Comparison of ENCODE assay signal across 20 cellular contexts in genomic region chr13:59780058-59780457, GRCh38.
A peak's percentile ranks its signal among the peaks of the same experiment; 100 is the strongest.
DNase-seq lines count a peak whose midpoint lies in the region; ATAC-seq, FAIRE-seq and TF ChIP-seq lines count a peak whose summit lies in the region.
"Had no signal": no experiment of that assay in that cellular context is flagged by ENCODE, and none has a peak within 500 bp of the region (broad histone marks: within the 10 kb centered on the region; RNA-seq: fewer than 3 reads in every experiment).

No MANE protein-coding gene starts in this region.

- H3K9me3 ChIP-seq in SK-N-SH (no peaks in the 10 kb centered on the region), IMR-90 (ENCODE audit: control insufficient read depth, insufficient read depth, low read length) (no peaks in the 10 kb centered on the region), H1 (ENCODE audit: insufficient read depth in 2 of 2, low read depth in 1 of 2, low read length in 1 of 2) (no peaks in the 10 kb centered on the region)
- H3K9me3 ChIP-seq: Peyer's patch had no signal

- no peak for FAIRE-seq in H1 (lab: Jason Lieb, UNC)

- H3K9ac ChIP-seq in SK-N-SH (no peak overlapping the region), IMR-90 (ENCODE audit: low read depth, low read length) (no peak overlapping the region), H1 (replicated peaks in 1 of 4; ENCODE audit: extremely low read depth in 1 of 4, low read depth in 3 of 4, low read length in 3 of 4) (no peak overlapping the region)

- POLR2A ChIA-PET in SK-N-SH (lab: Yijun Ruan, JAX) (no interaction called here), IMR-90 (lab: Charles Lee; ENCODE audit: unreplicated experiment) (no interaction called here), H1 (lab: Charles Lee; ENCODE audit: partially characterized antibody) (no interaction called here)

- peaks cover 4% of the 10 kb centered on the region for H3K9me1 ChIP-seq in IMR-90 (ENCODE audit: insufficient read depth, low read length)

- H4K5ac ChIP-seq in IMR-90 (ENCODE audit: low read depth, low read length) = peak overlapping the region; percentile 12; the same call in 1 of the 2 replicates
- no peak overlapping the region for H4K5ac ChIP-seq in H1 (ENCODE audit: insufficient read length, low read depth, low read length)

- H3K36me3 ChIP-seq in SK-N-SH (replicated peaks in 1 of 2; ENCODE audit: control insufficient read depth in 1 of 2, insufficient read depth in 2 of 2, low read length in 1 of 2) (no peaks in the 10 kb centered on the region), IMR-90 (ENCODE audit: control insufficient read depth, insufficient read depth, low read length) (no peaks in the 10 kb centered on the region), H1 (ENCODE audit: control insufficient read depth in 2 of 4, insufficient read depth in 4 of 4, low read length in 3 of 4) (no peaks in the 10 kb centered on the region), H7 (replicated peaks; ENCODE audit: control insufficient read depth, insufficient read depth, low read length) (no peaks in the 10 kb centered on the region)
- H3K36me3 ChIP-seq: Peyer's patch had no signal

- H3K9me2 ChIP-seq in SK-N-SH = no peaks in the 10 kb centered on the region

- peaks cover 4 to 6% of the 10 kb centered on the region in 2 experiments; a peak in 2 of 4 replicates for H3K79me1 ChIP-seq in IMR-90 (ENCODE audit: low read depth in 1 of 2, low read length in 2 of 2)
- no peaks in the 10 kb centered on the region for H3K79me1 ChIP-seq in H1 (ENCODE audit: low read depth, low read length)

- H3K18ac ChIP-seq in IMR-90 (ENCODE audit: low read depth, low read length) (peak overlapping the region; percentile 33; the same call in 1 of the 2 replicates), H1 (ENCODE audit: extremely low read depth, low read length) (no peak overlapping the region)

- H2AFZ ChIP-seq in SK-N-SH (ENCODE audit: low read depth) (no peak overlapping the region), IMR-90 (replicated peaks; ENCODE audit: low read length, poor library complexity) (no peak overlapping the region), H1 (ENCODE audit: low read length) (no peak overlapping the region)

- WGBS in SK-N-SH (ENCODE audit: low lambda C conversion rate) = 61% methylated on average over 2 of the region's 2 CpGs
- WGBS in IMR-90 (ENCODE audit: extremely low coverage in 2 of 2, insufficient read length in 1 of 2), 2 experiments = no CpG with 5 or more reads among the region's 2 CpGs
- 95% methylated on average over 2 of the region's 2 CpGs; no CpG with 5 or more reads in 1 of the 2 experiments for WGBS in H1 (ENCODE audit: extremely low coverage in 1 of 2, insufficient coverage in 1 of 2, insufficient read length in 1 of 2, insufficient replicate concordance in 2 of 2, low coverage in 1 of 2, low lambda C conversion rate in 2 of 2, missing lambda C conversion rate in 1 of 2), 2 experiments

- H4K91ac ChIP-seq in IMR-90 (ENCODE audit: insufficient read depth, low read depth, low read length) = peak overlapping the region; percentile 30
- H4K91ac ChIP-seq in H1 (replicated peaks; ENCODE audit: insufficient read length, low read length) = no peak overlapping the region

- H3F3A ChIP-seq in SK-N-SH (replicated peaks; ENCODE audit: insufficient read depth) = peaks cover 44% of the 10 kb centered on the region

- H2BK120ac ChIP-seq in IMR-90 (ENCODE audit: low read depth, low read length) (peak overlapping the region; percentile 24; the same call in 1 of the 2 replicates), H1 (replicated peaks; ENCODE audit: low read depth, low read length) (no peak overlapping the region)

- H3K4ac ChIP-seq in IMR-90 (ENCODE audit: low read depth, low read length) = peak overlapping the region; percentile 66; the same call in 1 of the 2 replicates
- no peak overlapping the region for H3K4ac ChIP-seq in H1 (replicated peaks; ENCODE audit: insufficient read length, low read depth, low read length)

- peak overlapping the region in 1 of 2 experiments; percentile 83; a peak in 2 of 4 replicates for H4K8ac ChIP-seq in IMR-90 (ENCODE audit: low read depth in 2 of 2, low read length in 2 of 2)
- H4K8ac ChIP-seq in H1 (ENCODE audit: extremely low read depth, insufficient read depth, low read length) = no peak overlapping the region

- in situ Hi-C loops in IMR-90 (cut with MboI; ENCODE audit: low sequenced_read_pairs) = no loop called here

- CTCF ChIA-PET in SK-N-SH (lab: Yijun Ruan, JAX) (no interaction called here), IMR-90 (lab: Yijun Ruan, JAX) (no interaction called here), H1 (lab: Charles Lee; ENCODE audit: partially characterized antibody) (no interaction called here)

- dilution Hi-C loops in IMR-90 (cut with HindIII; ENCODE audit: low sequenced_read_pairs, unreplicated experiment) = no loop called here

- H3K14ac ChIP-seq in IMR-90 (replicated peaks; ENCODE audit: low read depth, low read length) (peak overlapping the region; percentile 69; the same call in 1 of the 2 replicates), H1 (ENCODE audit: insufficient read length) (no peak overlapping the region)

- no peaks in the 10 kb centered on the region for H4K20me1 ChIP-seq in SK-N-SH (ENCODE audit: insufficient read depth)
- H4K20me1 ChIP-seq in IMR-90 (ENCODE audit: insufficient read depth, low read length) = no peaks in the 10 kb centered on the region
- H4K20me1 ChIP-seq in H1 (replicated peaks in 1 of 2; ENCODE audit: control insufficient read depth in 1 of 2, insufficient read depth in 2 of 2, low read length in 2 of 2) = no peaks in the 10 kb centered on the region

- ATAC-seq in SK-N-SH treated with all-trans-retinoic acid at 6 μM for 48 hours (no peak), IMR-90 (ENCODE audit: low read depth) (peak; percentile 24; the same call in 1 of the 2 replicates)

- H2BK15ac ChIP-seq in IMR-90 (ENCODE audit: low read depth, low read length) (peak overlapping the region; percentile 95), H1 (ENCODE audit: low read length) (no peak overlapping the region)

- peak overlapping the region in 1 of 2 experiments; percentile 21; a peak in 2 of 4 replicates for H3K27ac ChIP-seq in SK-N-SH (ENCODE audit: low read depth in 2 of 2, low read length in 1 of 2)
- no peak overlapping the region for H3K27ac ChIP-seq in IMR-90 (ENCODE audit: insufficient read depth, low read length)
- no peak overlapping the region for H3K27ac ChIP-seq in H1 (ENCODE audit: low read depth, low read length)
- H3K27ac ChIP-seq: C4-2B, Peyer's patch had no signal

- H2BK12ac ChIP-seq in H1 (ENCODE audit: low read depth, low read length) = peak overlapping the region; percentile 65; the same call in 1 of the 2 replicates

- no TSS peak for BruUV-seq in IMR-90 (replicated peaks; lab: Mats Ljungman, UMichigan)

- no peak overlapping the region for H2AK9ac ChIP-seq in IMR-90 (replicated peaks; ENCODE audit: low read depth, low read length, poor library complexity)

- H3K27me3 ChIP-seq in SK-N-SH (ENCODE audit: insufficient read depth) (no peaks in the 10 kb centered on the region), IMR-90 (ENCODE audit: control insufficient read depth, insufficient read depth, low read length) (no peaks in the 10 kb centered on the region), H1 (replicated peaks in 1 of 4; ENCODE audit: control insufficient read depth in 3 of 4, extremely low read depth in 1 of 4, insufficient read depth in 3 of 4, low read length in 3 of 4) (no peaks in the 10 kb centered on the region), H7 (ENCODE audit: control insufficient read depth, insufficient read depth, low read length) (no peaks in the 10 kb centered on the region)
- H3K27me3 ChIP-seq: MG63, Peyer's patch had no signal

- intact Hi-C loops in IMR-90 (cut with micrococcal nuclease) = loop anchor here (1.0 kb wide), 1 partner anchor 371 kb away; no protein-coding TSS in a partner anchor

- TF ChIP-seq EP300 in SK-N-SH (IDR thresholded peaks at IDR 0.05; ENCODE audit: borderline replicate concordance in 1 of 2, low read depth in 1 of 2, low read length in 1 of 2) = no peak
- TF ChIP-seq EP300 in H1 (IDR thresholded peaks at IDR 0.05; ENCODE audit: borderline replicate concordance in 1 of 2, low read depth in 2 of 2, low read length in 2 of 2) = no peak

- H3K4me3 ChIP-seq in SK-N-SH (ENCODE audit: low read depth in 2 of 2, low read length in 1 of 2) = no peak overlapping the region
- H3K4me3 ChIP-seq in IMR-90 (ENCODE audit: insufficient read depth, low read depth, low read length) = no peak overlapping the region
- no peak overlapping the region for H3K4me3 ChIP-seq in H1 (ENCODE audit: extremely low read depth in 1 of 4, insufficient read depth in 2 of 4, low read depth in 3 of 4, low read length in 4 of 4)
- no peak overlapping the region for H3K4me3 ChIP-seq in H7 (ENCODE audit: insufficient read depth, low read depth, low read length)
- H3K4me3 ChIP-seq: MG63, Peyer's patch had no signal

- no peaks in the 10 kb centered on the region; the same call in 1 of the 2 replicates for H3K79me2 ChIP-seq in SK-N-SH (ENCODE audit: insufficient read depth)
- H3K79me2 ChIP-seq in H1 (ENCODE audit: control insufficient read depth in 1 of 2, insufficient read depth in 2 of 2, low read length in 2 of 2) = no peaks in the 10 kb centered on the region

- peaks cover 0 to 24% of the 10 kb centered on the region in 2 experiments; a peak in 3 of 4 replicates for H3K4me1 ChIP-seq in SK-N-SH (ENCODE audit: control insufficient read depth in 1 of 2, insufficient read depth in 2 of 2, low read depth in 1 of 2, low read length in 1 of 2)
- H3K4me1 ChIP-seq in IMR-90 (ENCODE audit: control insufficient read depth, insufficient read depth, low read length) = peaks cover 5% of the 10 kb centered on the region
- no peaks in the 10 kb centered on the region for H3K4me1 ChIP-seq in H1 (replicated peaks in 1 of 4; ENCODE audit: control insufficient read depth in 3 of 4, insufficient read depth in 4 of 4, low read length in 3 of 4)
- H3K4me1 ChIP-seq: Peyer's patch had no signal

- TF ChIP-seq POLR2A in IMR-90 (IDR thresholded peaks at IDR 0.05; ENCODE audit: low read depth, low read length) = no peak
- TF ChIP-seq POLR2A in H1 (IDR thresholded peaks at IDR 0.05; ENCODE audit: control extremely low read depth in 1 of 2, low read depth in 2 of 2, low read length in 2 of 2) = no peak

- H2BK20ac ChIP-seq in IMR-90 (ENCODE audit: low read depth, low read length) (peak overlapping the region; percentile 53; the same call in 1 of the 2 replicates), H1 (ENCODE audit: low read length) (no peak overlapping the region)

- H3K56ac ChIP-seq in IMR-90 (ENCODE audit: extremely low read depth, insufficient read depth, low read length) = no peak overlapping the region
- no peak overlapping the region for H3K56ac ChIP-seq in H1 (replicated peaks; ENCODE audit: insufficient read length, low read depth, low read length)

- H3K23ac ChIP-seq in IMR-90 (ENCODE audit: low read depth, low read length) = no peak overlapping the region
- H3K23ac ChIP-seq in H1 (ENCODE audit: insufficient read length) = no peak overlapping the region

- H2AK5ac ChIP-seq in IMR-90 (ENCODE audit: low read depth, low read length) = peak overlapping the region; percentile 94
- H2AK5ac ChIP-seq in H1 (ENCODE audit: low read depth, low read length) = no peak overlapping the region

- no peaks in the 10 kb centered on the region for H3K23me2 ChIP-seq in H1 (ENCODE audit: low read depth, low read length)

- no peak for TF ChIP-seq RAD21 in SK-N-SH (IDR thresholded peaks at IDR 0.05; ENCODE audit: low read length)
- no peak for TF ChIP-seq RAD21 in IMR-90 (IDR thresholded peaks at IDR 0.05; ENCODE audit: low read length)
- TF ChIP-seq RAD21 in H1 (IDR thresholded peaks at IDR 0.05 in 1 of 2, conservative IDR thresholded peaks at IDR 0.05 in 1 of 2; ENCODE audit: low read depth in 2 of 2, low read length in 2 of 2) = no peak

- DNase-seq in SK-N-SH = no peak
- DNase-seq in IMR-90 = peak; percentile 59
- DNase-seq in H1 (ENCODE audit: low read depth in 1 of 2, low spot score in 2 of 2) = no peak
- DNase-seq in kidney tubule cell (ENCODE audit: low spot score) = peak; percentile 22
- DNase-seq in H7 = no peak
- no peak for DNase-seq in SW480 (ENCODE audit: low spot score)
- no peak for DNase-seq in SW 1271 (lab: John Stamatoyannopoulos, UW)
- DNase-seq: 8988T; DMS53; Kasumi-1; MG63; NCI-H1417; NCI-H1694 treated with DMSO at 0.1 percent for 48 hours; NCI-H2081 treated with DMSO at 0.1 percent for 48 hours; NCI-H774; NK-92 treated with Interleukin-12 subunit alpha and Interleukin-12 subunit beta, amount 100 ng/mL, for 24 hours; Peyer's patch; Right ventricle myocardium superior had no signal

- H2BK5ac ChIP-seq in IMR-90 (ENCODE audit: low read depth, low read length, poor library complexity, severe bottlenecking) (peak overlapping the region; percentile 94), H1 (ENCODE audit: low read depth, low read length) (no peak overlapping the region)

- TF ChIP-seq CTCF in SK-N-SH (IDR thresholded peaks at IDR 0.05) (no peak), IMR-90 (conservative IDR thresholded peaks at IDR 0.05; ENCODE audit: low read depth, low read length) (no peak), H1 (IDR thresholded peaks at IDR 0.05; ENCODE audit: control extremely low read depth in 1 of 3, insufficient read depth in 1 of 3, low read depth in 1 of 3, low read length in 3 of 3) (no peak)

- H3K4me2 ChIP-seq in SK-N-SH (no peak overlapping the region), IMR-90 (ENCODE audit: low read depth, low read length) (no peak overlapping the region), H1 (ENCODE audit: insufficient read depth in 1 of 2, low read depth in 2 of 2, low read length in 2 of 2) (no peak overlapping the region)

Comparison
In these comparisons a context has a peak if more than half of its experiments do, and no peak if none do; other contexts are left out.
1. DNase-seq: peak in IMR-90 (single experiment) and kidney tubule cell (single experiment); none in SK-N-SH (single experiment), H1 (0 of 2), H7 (single experiment), SW480 (single experiment) and SW 1271 (0 of 2).
2. Of the 17 proteins assayed by ChIP-seq in both H1 and SK-N-SH: peak only in H1: none; only in SK-N-SH: JUND and TCF12; in both: none; in neither: 15.